Comparison of ENCODE assay signal across 1 cellular context in genomic region chr5:88826959-88827585, GRCh38.
TF ChIP-seq lines count a peak whose summit lies in the region.

No MANE protein-coding gene starts in this region.

TF ChIP-seq in GM12878, 131 proteins besides CTCF, POLR2A, EP300 and RAD21 (continued from another document and continues in another):
- TF ChIP-seq ZBTB40 (IDR thresholded peaks at IDR 0.05; ENCODE audit: borderline replicate concordance), result peak; percentile 74; the same call in 1 of the 2 replicates
- TF ChIP-seq POU2F2 (IDR thresholded peaks at IDR 0.05; ENCODE audit: borderline replicate concordance, low read depth, low read length), result 0 out of 3 replicates have a peak, but pooled peaks have one; percentile 23
- TF ChIP-seq CBX3 (IDR thresholded peaks at IDR 0.05; ENCODE audit: borderline replicate concordance, low read depth), result no peak
- no peak for TF ChIP-seq USF2 (IDR thresholded peaks at IDR 0.05; ENCODE audit: borderline replicate concordance, low read depth, low read length)
- TF ChIP-seq YBX1 (IDR thresholded peaks at IDR 0.05), result no peak
- TF ChIP-seq NKRF (conservative IDR thresholded peaks at IDR 0.05), result no peak; the same call in 1 of the 2 replicates
- peak; percentile 99 for TF ChIP-seq NBN (IDR thresholded peaks at IDR 0.05)
- no peak for TF ChIP-seq ZBTB11 (CRISPR knock-in tag; IDR thresholded peaks at IDR 0.05)
- TF ChIP-seq USF1 (IDR thresholded peaks at IDR 0.05; ENCODE audit: borderline replicate concordance, extremely low read length, insufficient read depth, low read depth, low read length), result no peak
- no peak for TF ChIP-seq ZNF274 (IDR thresholded peaks at IDR 0.05; ENCODE audit: insufficient read depth, insufficient read length)
- peak; percentile 60; the same call in 1 of the 2 replicates for TF ChIP-seq CBX5 (IDR thresholded peaks at IDR 0.05; ENCODE audit: low read depth)
- TF ChIP-seq TBL1XR1 (IDR thresholded peaks at IDR 0.05; ENCODE audit: low read depth, low read length), result peak; percentile 92
- TF ChIP-seq PBX3 (IDR thresholded peaks at IDR 0.05; ENCODE audit: insufficient replicate concordance, low read depth, low read length), result peak; percentile 84
- TF ChIP-seq SMAD1 (IDR thresholded peaks at IDR 0.05; ENCODE audit: low read depth, partially characterized antibody), result peak; percentile 77
- peak; percentile 88 for TF ChIP-seq BMI1 (IDR thresholded peaks at IDR 0.05; ENCODE audit: borderline replicate concordance)
- no peak for TF ChIP-seq ATF3 (IDR thresholded peaks at IDR 0.05; ENCODE audit: borderline replicate concordance, extremely low read depth, low read depth, low read length)
- peak; percentile 97 for TF ChIP-seq ATF7 (IDR thresholded peaks at IDR 0.05; ENCODE audit: low read depth)
- TF ChIP-seq TCF3 (IDR thresholded peaks at IDR 0.05; ENCODE audit: borderline replicate concordance, insufficient read depth, low read depth, low read length), result peak; percentile 86
- peak; percentile 21; the same call in 1 of the 2 replicates for TF ChIP-seq ZNF24 (IDR thresholded peaks at IDR 0.05)
- TF ChIP-seq SP1 (IDR thresholded peaks at IDR 0.05; ENCODE audit: low read depth, low read length), result no peak
- no peak for TF ChIP-seq FOS (IDR thresholded peaks at IDR 0.05; ENCODE audit: borderline replicate concordance, extremely low read depth, insufficient read length)
- TF ChIP-seq MXI1 (IDR thresholded peaks at IDR 0.05; ENCODE audit: low read depth, low read length), result peak; percentile 74; the same call in 1 of the 2 replicates
- peak; percentile 25; the same call in 1 of the 2 replicates for TF ChIP-seq TAF1 (IDR thresholded peaks at IDR 0.05; ENCODE audit: borderline replicate concordance, low read depth, low read length)
- TF ChIP-seq PRDM15 (CRISPR knock-in tag; IDR thresholded peaks at IDR 0.05), result no peak
- peak; percentile 98 for TF ChIP-seq MTA3 (IDR thresholded peaks at IDR 0.05; ENCODE audit: borderline replicate concordance, low read length)
- peak; percentile 33; the same call in 1 of the 2 replicates for TF ChIP-seq SMC3 (IDR thresholded peaks at IDR 0.05; ENCODE audit: borderline replicate concordance, low read length)
- TF ChIP-seq NR2F1 (conservative IDR thresholded peaks at IDR 0.05), result peak; percentile 89
- TF ChIP-seq FOXK2 (IDR thresholded peaks at IDR 0.05), result no peak
- TF ChIP-seq ZSCAN29 (IDR thresholded peaks at IDR 0.05), result no peak
- no peak for TF ChIP-seq CHD4 (IDR thresholded peaks at IDR 0.05)
- TF ChIP-seq TCF7 (IDR thresholded peaks at IDR 0.05; ENCODE audit: borderline replicate concordance), result peak; percentile 49; the same call in 1 of the 2 replicates
- TF ChIP-seq SPI1 (IDR thresholded peaks at IDR 0.05; ENCODE audit: borderline replicate concordance, insufficient read depth, low read depth, low read length), result peak; percentile 97
- no peak for TF ChIP-seq HDAC6 (IDR thresholded peaks at IDR 0.05; ENCODE audit: unreplicated experiment)
- TF ChIP-seq NFIC (IDR thresholded peaks at IDR 0.05; ENCODE audit: low read depth, low read length), result peak; percentile 98
- no peak; the same call in 1 of the 2 replicates for TF ChIP-seq IRF5 (IDR thresholded peaks at IDR 0.05; ENCODE audit: borderline replicate concordance)
- TF ChIP-seq BRCA1 (IDR thresholded peaks at IDR 0.05; ENCODE audit: low read depth, low read length), result no peak
- no peak for TF ChIP-seq SMAD5 (IDR thresholded peaks at IDR 0.05; ENCODE audit: low read depth)
- peak; percentile 98 for TF ChIP-seq ATF2 (IDR thresholded peaks at IDR 0.05; ENCODE audit: low read length)
- TF ChIP-seq STAT3 (IDR thresholded peaks at IDR 0.05; ENCODE audit: low read depth, low read length), result 0 out of 2 replicates have a peak, but pooled peaks have one; percentile 66
- TF ChIP-seq RBBP5 (conservative IDR thresholded peaks at IDR 0.05), result no peak
- TF ChIP-seq ESRRA (IDR thresholded peaks at IDR 0.05; ENCODE audit: low read length), result no peak
- TF ChIP-seq MYC (IDR thresholded peaks at IDR 0.05; ENCODE audit: insufficient read depth, insufficient read length, insufficient replicate concordance, low read length, severe bottlenecking), result no peak
- peak; percentile 100 for TF ChIP-seq IKZF2 (IDR thresholded peaks at IDR 0.05)
